In the genomic region with DNA sequence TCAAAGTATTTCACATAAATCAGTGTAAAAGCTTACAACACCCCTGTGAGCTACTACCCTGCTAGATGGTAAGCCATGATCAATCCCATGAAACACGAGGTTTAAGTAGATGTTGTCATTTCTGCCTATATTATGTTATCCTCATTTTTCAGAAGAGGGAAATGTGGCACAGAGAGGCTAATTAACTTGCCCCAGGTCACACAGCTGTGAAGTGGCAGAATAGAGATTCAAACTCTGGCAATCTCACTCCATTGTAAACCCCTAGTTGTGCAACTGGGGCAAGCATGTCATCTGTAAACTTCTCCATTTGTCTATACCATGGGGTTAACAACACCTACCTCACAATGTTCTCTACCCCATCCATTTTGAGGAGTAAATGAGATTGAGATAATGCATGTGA, we compare ENCODE assay signal across 39 cellular contexts.
"Had no signal": no experiment of that assay in that cellular context is flagged by ENCODE, and none has a peak within 500 bp of the region (broad histone marks: within the 10 kb centered on the region; RNA-seq: fewer than 3 reads in every experiment).

No MANE protein-coding gene starts in this region.

- H3K36me3 Mint-ChIP-seq: activated naive CD4-positive, alpha-beta T cell treated with anti-CD3 and anti-CD28 coated beads, Interleukin-2, amount 10 ng/mL, durations not matched to agents 7 days and 5 days; activated naive CD4-positive, alpha-beta T cell treated with anti-CD3 and anti-CD28 coated beads, Interleukin-2, amount 50 U/mL, for 24 hours; activated naive CD4-positive, alpha-beta T cell treated with anti-CD3 and anti-CD28 coated beads, Interleukin-2, amount 50 U/mL, for 72 hours; activated naive CD8-positive, alpha-beta T cell; activated naive CD8-positive, alpha-beta T cell treated with anti-CD3 and anti-CD28 coated beads for 36 hours; activated naive CD8-positive, alpha-beta T cell treated with anti-CD3 and anti-CD28 coated beads, Interleukin-2, amount 10 ng/mL, durations not matched to agents 7 days and 5 days had no signal

- H3K9me3 Mint-ChIP-seq: activated naive CD4-positive, alpha-beta T cell treated with anti-CD3 and anti-CD28 coated beads for 36 hours; activated naive CD4-positive, alpha-beta T cell treated with anti-CD3 and anti-CD28 coated beads, Interleukin-2, amount 10 ng/mL, durations not matched to agents 7 days and 5 days; activated naive CD4-positive, alpha-beta T cell treated with anti-CD3 and anti-CD28 coated beads, Interleukin-2, amount 50 U/mL, for 24 hours; activated naive CD4-positive, alpha-beta T cell treated with anti-CD3 and anti-CD28 coated beads, Interleukin-2, amount 50 U/mL, for 72 hours; activated naive CD8-positive, alpha-beta T cell treated with anti-CD3 and anti-CD28 coated beads for 36 hours; activated naive CD8-positive, alpha-beta T cell treated with anti-CD3 and anti-CD28 coated beads, Interleukin-2, amount 10 ng/mL, durations not matched to agents 7 days and 5 days; activated naive CD8-positive, alpha-beta T cell treated with anti-CD3 and anti-CD28 coated beads, Interleukin-2, amount 50 U/mL, for 24 hours; activated T-cell treated with anti-CD3 and anti-CD28 coated beads, Interleukin-2, amount 50 U/mL, for 24 hours; activated T-cell treated with anti-CD3 and anti-CD28 coated beads, Interleukin-2, amount 50 U/mL, for 4 hours; activated T-cell treated with anti-CD3 and anti-CD28 coated beads, Interleukin-2, amount 50 U/mL, for 72 hours; activated T-helper 1 cell treated with anti-CD3 and anti-CD28 coated beads, Interleukin-12 subunit alpha, Interleukin-12 subunit beta, Interleukin-2, Interleukin-4 antibody, amounts not matched to agents 30 ng/mL and 10 ng/mL and 1 ng/mL, durations not matched to agents 14 hours and 24 hours and 36 hours; activated T-helper 17 cell treated with anti-CD3 and anti-CD28 coated beads, Interleukin-2, amount 50 U/mL, for 72 hours; activated T-helper 2 cell treated with anti-CD3 and anti-CD28 coated beads, Interferon-gamma antibody, Interleukin-2, Interleukin-4, amounts not matched to agents 10 μg/mL and 5 μg/mL and 100 μg/mL, durations not matched to agents 14 hours and 24 hours and 36 hours; central memory CD8-positive, alpha-beta T cell had no signal

- ATAC-seq: activated naive CD4-positive, alpha-beta T cell treated with anti-CD3 and anti-CD28 coated beads, Interleukin-2, amount 50 U/mL, for 72 hours; activated naive CD8-positive, alpha-beta T cell treated with anti-CD3 and anti-CD28 coated beads, Interleukin-2, amount 50 U/mL, for 24 hours; activated T-cell treated with anti-CD3 and anti-CD28 coated beads, Interleukin-2, amount 50 U/mL, for 4 hours; activated T-cell treated with anti-CD3 and anti-CD28 coated beads, Interleukin-2, amount 50 U/mL, for 72 hours; activated T-helper 17 cell treated with anti-CD3 and anti-CD28 coated beads, Interleukin-2, amount 50 U/mL, for 72 hours; body of pancreas had no signal

- H3K4me3 ChIP-seq: adrenal gland, ascending aorta, body of pancreas, breast epithelium, cardiac muscle cell had no signal

- H3K36me3 ChIP-seq: adrenal gland, ascending aorta, brain microvascular endothelial cell, breast epithelium, cardiac muscle cell had no signal

- H3K27ac Mint-ChIP-seq: activated naive CD4-positive, alpha-beta T cell treated with anti-CD3 and anti-CD28 coated beads for 36 hours; activated naive CD4-positive, alpha-beta T cell treated with anti-CD3 and anti-CD28 coated beads, Interleukin-2, amount 10 ng/mL, durations not matched to agents 7 days and 5 days; activated naive CD4-positive, alpha-beta T cell treated with anti-CD3 and anti-CD28 coated beads, Interleukin-2, amount 50 U/mL, for 24 hours; activated naive CD4-positive, alpha-beta T cell treated with anti-CD3 and anti-CD28 coated beads, Interleukin-2, amount 50 U/mL, for 72 hours; activated naive CD8-positive, alpha-beta T cell; activated naive CD8-positive, alpha-beta T cell treated with anti-CD3 and anti-CD28 coated beads for 36 hours; activated naive CD8-positive, alpha-beta T cell treated with anti-CD3 and anti-CD28 coated beads, Interleukin-2, amount 10 ng/mL, durations not matched to agents 7 days and 5 days; activated naive CD8-positive, alpha-beta T cell treated with anti-CD3 and anti-CD28 coated beads, Interleukin-2, amount 50 U/mL, for 24 hours; activated T-cell treated with anti-CD3 and anti-CD28 coated beads, Interleukin-2, amount 50 U/mL, for 24 hours; activated T-cell treated with anti-CD3 and anti-CD28 coated beads, Interleukin-2, amount 50 U/mL, for 72 hours; activated T-helper 1 cell treated with anti-CD3 and anti-CD28 coated beads, Interleukin-12 subunit alpha, Interleukin-12 subunit beta, Interleukin-2, Interleukin-4 antibody, amounts not matched to agents 30 ng/mL and 10 ng/mL and 1 ng/mL, durations not matched to agents 14 hours and 24 hours and 36 hours; activated T-helper 17 cell treated with anti-CD3 and anti-CD28 coated beads, Interleukin-2, amount 50 U/mL, for 72 hours; activated T-helper 2 cell treated with anti-CD3 and anti-CD28 coated beads, Interferon-gamma antibody, Interleukin-2, Interleukin-4, amounts not matched to agents 10 μg/mL and 5 μg/mL and 100 μg/mL, durations not matched to agents 14 hours and 24 hours and 36 hours had no signal

- DNase-seq: activated effector memory CD4-positive, alpha-beta T cell treated with anti-CD3 and anti-CD28 coated beads, Interleukin-2, amount 50 U/mL, for 16 hours; activated effector memory CD4-positive, alpha-beta T cell treated with Interleukin-2 at 50 U/mL for 16 hours; activated gamma-delta T cell; activated gamma-delta T cell treated with Interleukin-2 at 50 U/mL for 16 hours; activated naive CD4-positive, alpha-beta T cell; activated naive CD4-positive, alpha-beta T cell treated with anti-CD3 and anti-CD28 coated beads for 36 hours; activated naive CD4-positive, alpha-beta T cell treated with anti-CD3 and anti-CD28 coated beads, Interleukin-2, amount 10 ng/mL, durations not matched to agents 7 days and 5 days; activated naive CD4-positive, alpha-beta T cell treated with anti-CD3 and anti-CD28 coated beads, Interleukin-2, amount 50 U/mL, for 16 hours; activated naive CD4-positive, alpha-beta T cell treated with Interleukin-2 at 50 U/mL for 16 hours; activated naive CD8-positive, alpha-beta T cell treated with anti-CD3 and anti-CD28 coated beads for 36 hours; activated naive CD8-positive, alpha-beta T cell treated with anti-CD3 and anti-CD28 coated beads, Interleukin-2, amount 10 ng/mL, durations not matched to agents 7 days and 5 days; activated naive CD8-positive, alpha-beta T cell treated with anti-CD3 and anti-CD28 coated beads, Interleukin-2, amount 50 U/mL, for 24 hours; activated T-cell treated with anti-CD3 and anti-CD28 coated beads, Interleukin-2, amount 50 U/mL, for 24 hours; activated T-cell treated with anti-CD3 and anti-CD28 coated beads, Interleukin-2, amount 50 U/mL, for 4 hours; activated T-cell treated with anti-CD3 and anti-CD28 coated beads, Interleukin-2, amount 50 U/mL, for 48 hours; activated T-cell treated with anti-CD3 and anti-CD28 coated beads, Interleukin-2, amount 50 U/mL, for 72 hours; adrenal gland; amniotic stem cell; amygdala; anterior cingulate cortex; aorta; body of pancreas; brain microvascular endothelial cell; caudate nucleus; central memory CD4-positive, alpha-beta T cell; cerebellar nuclear complex had no signal

- H3K27ac ChIP-seq: adrenal gland, ascending aorta, body of pancreas, brain microvascular endothelial cell, breast epithelium, cardiac muscle cell had no signal

- H3K27me3 ChIP-seq: adrenal gland, ascending aorta, body of pancreas, brain microvascular endothelial cell, breast epithelium, cardiac muscle cell had no signal

- FAIRE-seq: astrocyte, bronchial epithelial cell had no signal

- H3K9me3 ChIP-seq: adrenal gland, ascending aorta, body of pancreas, breast epithelium had no signal

- H3K27me3 Mint-ChIP-seq: activated naive CD4-positive, alpha-beta T cell treated with anti-CD3 and anti-CD28 coated beads, Interleukin-2, amount 10 ng/mL, durations not matched to agents 7 days and 5 days; activated naive CD4-positive, alpha-beta T cell treated with anti-CD3 and anti-CD28 coated beads, Interleukin-2, amount 50 U/mL, for 24 hours; activated naive CD8-positive, alpha-beta T cell treated with anti-CD3 and anti-CD28 coated beads for 36 hours; activated naive CD8-positive, alpha-beta T cell treated with anti-CD3 and anti-CD28 coated beads, Interleukin-2, amount 50 U/mL, for 24 hours; activated T-cell treated with anti-CD3 and anti-CD28 coated beads, Interleukin-2, amount 50 U/mL, for 24 hours; activated T-helper 17 cell treated with anti-CD3 and anti-CD28 coated beads, Interleukin-2, amount 50 U/mL, for 72 hours had no signal

- H3K4me3 Mint-ChIP-seq: activated naive CD4-positive, alpha-beta T cell treated with anti-CD3 and anti-CD28 coated beads for 36 hours; activated naive CD4-positive, alpha-beta T cell treated with anti-CD3 and anti-CD28 coated beads, Interleukin-2, amount 10 ng/mL, durations not matched to agents 7 days and 5 days; activated naive CD4-positive, alpha-beta T cell treated with anti-CD3 and anti-CD28 coated beads, Interleukin-2, amount 50 U/mL, for 24 hours; activated naive CD8-positive, alpha-beta T cell; activated naive CD8-positive, alpha-beta T cell treated with anti-CD3 and anti-CD28 coated beads for 36 hours; activated naive CD8-positive, alpha-beta T cell treated with anti-CD3 and anti-CD28 coated beads, Interleukin-2, amount 10 ng/mL, durations not matched to agents 7 days and 5 days; activated naive CD8-positive, alpha-beta T cell treated with anti-CD3 and anti-CD28 coated beads, Interleukin-2, amount 50 U/mL, for 24 hours; activated T-cell treated with anti-CD3 and anti-CD28 coated beads, Interleukin-2, amount 50 U/mL, for 24 hours; activated T-cell treated with anti-CD3 and anti-CD28 coated beads, Interleukin-2, amount 50 U/mL, for 4 hours; activated T-cell treated with anti-CD3 and anti-CD28 coated beads, Interleukin-2, amount 50 U/mL, for 72 hours; activated T-helper 1 cell treated with anti-CD3 and anti-CD28 coated beads, Interleukin-12 subunit alpha, Interleukin-12 subunit beta, Interleukin-2, Interleukin-4 antibody, amounts not matched to agents 30 ng/mL and 10 ng/mL and 1 ng/mL, durations not matched to agents 14 hours and 24 hours and 36 hours; activated T-helper 17 cell treated with anti-CD3 and anti-CD28 coated beads, Interleukin-2, amount 50 U/mL, for 72 hours; brain; central memory CD8-positive, alpha-beta T cell had no signal

- H3K4me1 Mint-ChIP-seq: activated naive CD4-positive, alpha-beta T cell treated with anti-CD3 and anti-CD28 coated beads, Interleukin-2, amount 10 ng/mL, durations not matched to agents 7 days and 5 days; activated naive CD4-positive, alpha-beta T cell treated with anti-CD3 and anti-CD28 coated beads, Interleukin-2, amount 50 U/mL, for 24 hours; activated naive CD8-positive, alpha-beta T cell treated with anti-CD3 and anti-CD28 coated beads for 36 hours; activated naive CD8-positive, alpha-beta T cell treated with anti-CD3 and anti-CD28 coated beads, Interleukin-2, amount 10 ng/mL, durations not matched to agents 7 days and 5 days; activated naive CD8-positive, alpha-beta T cell treated with anti-CD3 and anti-CD28 coated beads, Interleukin-2, amount 50 U/mL, for 24 hours; activated T-helper 17 cell treated with anti-CD3 and anti-CD28 coated beads, Interleukin-2, amount 50 U/mL, for 72 hours; central memory CD8-positive, alpha-beta T cell had no signal

- H3K4me1 ChIP-seq: adrenal gland, ascending aorta, body of pancreas, breast epithelium had no signal
